1 cellular context compared by ENCODE assay signal in genomic region chr2:215527738-215528137, GRCh38.
TF ChIP-seq lines count a peak whose summit lies in the region.

No MANE protein-coding gene starts in this region.

TF ChIP-seq in SK-N-SH, 30 proteins besides CTCF, POLR2A, EP300 and RAD21 (continued from another document):
- TF ChIP-seq ELF1 (IDR thresholded peaks at IDR 0.05), result no peak
